In genomic region chr1:26743426-26744059, GRCh38 we compare ENCODE assay signal across 10 cellular contexts. TPM values are rescaled to one million over a fixed set of nuclear protein-coding genes. Genes with fewer than 3 reads are reported as not detected.
DNase-seq lines count a peak whose midpoint lies in the region; ATAC-seq, FAIRE-seq and TF ChIP-seq lines count a peak whose summit lies in the region.
"Had no signal": no experiment of that assay in that cellular context is flagged by ENCODE, and none has a peak within 500 bp of the region (broad histone marks: within the 10 kb centered on the region; RNA-seq: fewer than 3 reads in every experiment).

No MANE protein-coding gene starts in this region.

- no peaks in the 10 kb centered on the region for H3K9me3 Mint-ChIP-seq in activated T-helper 2 cell treated with anti-CD3 and anti-CD28 coated beads, Interferon-gamma antibody, Interleukin-2, Interleukin-4, amounts not matched to agents 10 μg/mL and 5 μg/mL and 100 μg/mL, durations not matched to agents 14 hours and 24 hours and 36 hours

- WGBS in mesenchymal stem cell, result 96% methylated on average over 3 of the region's 8 CpGs
- WGBS in testis, 2 donors, result 83 to 87% methylated on average over 8 of the region's 8 CpGs

- no peak overlapping the region for H2BK120ac ChIP-seq in mesenchymal stem cell (ENCODE audit: low read depth, low read length)

- peaks cover 74% of the 10 kb centered on the region for H3K4me1 Mint-ChIP-seq in activated T-helper 2 cell treated with anti-CD3 and anti-CD28 coated beads, Interferon-gamma antibody, Interleukin-2, Interleukin-4, amounts not matched to agents 10 μg/mL and 5 μg/mL and 100 μg/mL, durations not matched to agents 14 hours and 24 hours and 36 hours (ENCODE audit: low read depth)

- H3K79me1 ChIP-seq in mesenchymal stem cell (replicated peaks; ENCODE audit: low read length, poor library complexity, severe bottlenecking), result peaks cover 17% of the 10 kb centered on the region

- peaks cover 9 to 52% of the 10 kb centered on the region in 2 experiments for H3K36me3 ChIP-seq in mesenchymal stem cell (ENCODE audit: control insufficient read depth in 1 of 2, insufficient read depth in 2 of 2, low read depth in 1 of 2, low read length in 2 of 2)
- peaks cover 13 to 22% of the 10 kb centered on the region in 2 donors for H3K36me3 ChIP-seq in kidney (ENCODE audit: control insufficient read depth in 1 of 2, insufficient read depth in 2 of 2, low read length in 2 of 2)
- H3K36me3 ChIP-seq in testis (ENCODE audit: low read depth, missing control alignments), result no peaks in the 10 kb centered on the region
- H3K36me3 ChIP-seq: ovary had no signal

- peak overlapping the region; percentile 56 for H3K4me3 Mint-ChIP-seq in activated T-helper 2 cell treated with anti-CD3 and anti-CD28 coated beads, Interferon-gamma antibody, Interleukin-2, Interleukin-4, amounts not matched to agents 10 μg/mL and 5 μg/mL and 100 μg/mL, durations not matched to agents 14 hours and 24 hours and 36 hours (ENCODE audit: low read depth)

- peak overlapping the region; percentile 41 for H3K27ac ChIP-seq in 22Rv1
- H3K27ac ChIP-seq in mesenchymal stem cell (ENCODE audit: low read length, poor library complexity, severe bottlenecking), result peak overlapping the region; percentile 58
- peak overlapping the region in 1 of 2 donors; percentile 86 for H3K27ac ChIP-seq in kidney (ENCODE audit: low read depth in 2 of 2, low read length in 2 of 2)
- H3K27ac ChIP-seq in testis, result peak overlapping the region in 1 of 2 donors; percentile 75
- H3K27ac ChIP-seq: ovary had no signal

- H3K23ac ChIP-seq in mesenchymal stem cell (ENCODE audit: low read length in 2 of 2), result no peak overlapping the region

- H3K27ac Mint-ChIP-seq in activated T-helper 2 cell treated with anti-CD3 and anti-CD28 coated beads, Interferon-gamma antibody, Interleukin-2, Interleukin-4, amounts not matched to agents 10 μg/mL and 5 μg/mL and 100 μg/mL, durations not matched to agents 14 hours and 24 hours and 36 hours, result peak overlapping the region; percentile 92

- no peak overlapping the region for H3K14ac ChIP-seq in mesenchymal stem cell (ENCODE audit: low read length in 2 of 2)

- no peak overlapping the region for H4K8ac ChIP-seq in mesenchymal stem cell (ENCODE audit: low read length)

- no peak overlapping the region for H2BK12ac ChIP-seq in mesenchymal stem cell (ENCODE audit: low read length in 2 of 2)

- H2BK15ac ChIP-seq in mesenchymal stem cell (ENCODE audit: low read depth, poor library complexity, severe bottlenecking), result no peak overlapping the region

- H3K4me2 ChIP-seq in mesenchymal stem cell (ENCODE audit: low read length, poor library complexity, severe bottlenecking), result no peak overlapping the region

- intact Hi-C loops in activated T-helper 2 cell treated with anti-CD3 and anti-CD28 coated beads, Interferon-gamma antibody, Interleukin-2, Interleukin-4, amounts not matched to agents 10 μg/mL and 5 μg/mL and 100 μg/mL, durations not matched to agents 14 hours and 24 hours and 36 hours (cut with micrococcal nuclease), result loop anchor here (1.0 to 2.0 kb wide), 7 partner anchors 10 to 201 kb away; no protein-coding TSS in a partner anchor
- intact Hi-C loops in kidney (cut with DNase I), result no loop called here
- intact Hi-C loops in testis (cut with DNase I; ENCODE audit: low total_unique reads), result no loop called here

- H3K27me3 ChIP-seq in mesenchymal stem cell (ENCODE audit: control insufficient read depth in 1 of 2, insufficient read depth in 1 of 2, low read length in 2 of 2) (no peaks in the 10 kb centered on the region), testis (no peaks in the 10 kb centered on the region)
- H3K27me3 ChIP-seq: ovary had no signal

- no peak for FAIRE-seq in kidney (lab: Jason Lieb, UNC)

- H3K9ac ChIP-seq in mesenchymal stem cell (ENCODE audit: low read length), result peak overlapping the region; percentile 3
- no peak overlapping the region for H3K9ac ChIP-seq in kidney (ENCODE audit: low read length in 2 of 2)

- H2AFZ ChIP-seq in mesenchymal stem cell (ENCODE audit: low read depth, low read length), result no peak overlapping the region

- DNase-seq in activated T-helper 2 cell treated with anti-CD3 and anti-CD28 coated beads, Interferon-gamma antibody, Interleukin-2, Interleukin-4, amounts not matched to agents 10 μg/mL and 5 μg/mL and 100 μg/mL, durations not matched to agents 14 hours and 24 hours and 36 hours (ENCODE audit: low spot score), result no peak
- DNase-seq in mesenchymal stem cell (no peak), globus pallidus (ENCODE audit: low spot score) (no peak), kidney (no peak), testis (no peak)
- DNase-seq: NCI-H1417 treated with DMSO at 0.1 percent for 48 hours had no signal

- H3K9me3 ChIP-seq in mesenchymal stem cell (ENCODE audit: control insufficient read depth, low read length), result no peaks in the 10 kb centered on the region
- no peaks in the 10 kb centered on the region for H3K9me3 ChIP-seq in kidney (ENCODE audit: control insufficient read depth in 1 of 2, low read length in 2 of 2)
- H3K9me3 ChIP-seq in testis, result no peaks in the 10 kb centered on the region
- H3K9me3 ChIP-seq: ovary had no signal

- no peak overlapping the region for H4K91ac ChIP-seq in mesenchymal stem cell (ENCODE audit: low read length)

- no peak overlapping the region for H3K4ac ChIP-seq in mesenchymal stem cell (ENCODE audit: low read depth in 1 of 2, low read length in 2 of 2)

- peaks cover 4% of the 10 kb centered on the region for H3K4me1 ChIP-seq in mesenchymal stem cell (ENCODE audit: control insufficient read depth, insufficient read depth, low read depth, low read length)
- peaks cover 6 to 11% of the 10 kb centered on the region in 2 donors for H3K4me1 ChIP-seq in kidney (ENCODE audit: control insufficient read depth in 1 of 2, insufficient read depth in 1 of 2, low read depth in 1 of 2, low read length in 2 of 2)
- H3K4me1 ChIP-seq in testis, result peaks cover 16% of the 10 kb centered on the region

- TF ChIP-seq POLR2A in testis (IDR thresholded peaks at IDR 0.05), result no peak

- peaks cover 88% of the 10 kb centered on the region for H3K36me3 Mint-ChIP-seq in activated T-helper 2 cell treated with anti-CD3 and anti-CD28 coated beads, Interferon-gamma antibody, Interleukin-2, Interleukin-4, amounts not matched to agents 10 μg/mL and 5 μg/mL and 100 μg/mL, durations not matched to agents 14 hours and 24 hours and 36 hours (ENCODE audit: low read depth)

- H3K27me3 Mint-ChIP-seq in activated T-helper 2 cell treated with anti-CD3 and anti-CD28 coated beads, Interferon-gamma antibody, Interleukin-2, Interleukin-4, amounts not matched to agents 10 μg/mL and 5 μg/mL and 100 μg/mL, durations not matched to agents 14 hours and 24 hours and 36 hours (ENCODE audit: low read depth), result no peaks in the 10 kb centered on the region

- H2BK5ac ChIP-seq in mesenchymal stem cell (ENCODE audit: low read depth, low read length, poor library complexity, severe bottlenecking), result no peak overlapping the region

- H2AK5ac ChIP-seq in mesenchymal stem cell (ENCODE audit: low read length, severe bottlenecking), result no peak overlapping the region

- ATAC-seq in GM18868 (IDR thresholded peaks at IDR 0.05; ENCODE audit: unreplicated experiment) (peak; percentile 9), HG02938 (IDR thresholded peaks at IDR 0.05; ENCODE audit: unreplicated experiment) (no peak)

- no peak overlapping the region for H3K18ac ChIP-seq in mesenchymal stem cell (ENCODE audit: low read depth in 1 of 2, low read length in 2 of 2)

- no peak overlapping the region for H3K4me3 ChIP-seq in mesenchymal stem cell (ENCODE audit: insufficient read depth in 1 of 2, low read depth in 1 of 2, low read length in 2 of 2)
- no peak overlapping the region for H3K4me3 ChIP-seq in kidney (ENCODE audit: low read length in 2 of 2)
- H3K4me3 ChIP-seq in testis, result no peak overlapping the region
- H3K4me3 ChIP-seq: ovary had no signal

- TF ChIP-seq CTCF in 22Rv1 (IDR thresholded peaks at IDR 0.05), result no peak
- TF ChIP-seq CTCF in kidney (IDR thresholded peaks at IDR 0.05; ENCODE audit: borderline replicate concordance, extremely low read depth, insufficient read depth), result no peak
- TF ChIP-seq CTCF in testis (IDR thresholded peaks at IDR 0.05), result no peak

RNA-seq across cellular contexts. Expression of gene PIGV, which starts 44.2 kb away (rescaled TPM):
- 19.4 and 20.1 TPM in 2 replicates for total RNA-seq in activated T-helper 2 cell treated with anti-CD3 and anti-CD28 coated beads, Interferon-gamma antibody, Interleukin-2, Interleukin-4, amounts not matched to agents 10 μg/mL and 5 μg/mL and 100 μg/mL, durations not matched to agents 14 hours and 24 hours and 36 hours
- polyA plus RNA-seq in mesenchymal stem cell (2013, experiment 1 of 2), result 8.1 TPM
- 8.6 TPM for polyA plus RNA-seq in mesenchymal stem cell (2013, experiment 2 of 2)
- total RNA-seq in kidney, result 13.8 TPM
- 15.5 TPM for polyA plus RNA-seq in kidney (ENCODE audit: insufficient read depth, low read depth, low replicate concordance)
- 10 to 100 TPM; 47.6 to 52.5 TPM for total RNA-seq in testis
- 101 TPM for polyA plus RNA-seq in testis (ENCODE audit: insufficient read depth, low read depth, low replicate concordance)

RNA-seq across cellular contexts. Expression of gene ARID1A, which starts 47.7 kb away (rescaled TPM):
- total RNA-seq in activated T-helper 2 cell treated with anti-CD3 and anti-CD28 coated beads, Interferon-gamma antibody, Interleukin-2, Interleukin-4, amounts not matched to agents 10 μg/mL and 5 μg/mL and 100 μg/mL, durations not matched to agents 14 hours and 24 hours and 36 hours, result 109 TPM in 2 replicates
- polyA plus RNA-seq in mesenchymal stem cell (2013, experiment 1 of 2), result 46.7 TPM
- 43.3 TPM for polyA plus RNA-seq in mesenchymal stem cell (2013, experiment 2 of 2)
- total RNA-seq in kidney (71.7 TPM), testis (100 to 1,000 TPM; 106 to 119 TPM)
- polyA plus RNA-seq in kidney (ENCODE audit: insufficient read depth, low read depth, low replicate concordance) (9.9 TPM), testis (ENCODE audit: insufficient read depth, low read depth, low replicate concordance) (53.7 TPM)
